ENCODE assay signal across 8 cellular contexts in genomic region chr3:17740703-17741102, GRCh38. TPM values are rescaled to one million over a fixed set of nuclear protein-coding genes. Genes with fewer than 3 reads are reported as not detected.
A peak's percentile ranks its signal among the peaks of the same experiment; 100 is the strongest.
DNase-seq lines count a peak whose midpoint lies in the region; ATAC-seq, FAIRE-seq and TF ChIP-seq lines count a peak whose summit lies in the region.

No MANE protein-coding gene starts in this region.

- no peak for FAIRE-seq in frontal cortex (lab: Jason Lieb, UNC)

- no peaks in the 10 kb centered on the region for H3K36me3 Mint-ChIP-seq in T-helper 17 cell (ENCODE audit: low read depth)

- H3K4me1 ChIP-seq in DND-41 (ENCODE audit: insufficient read depth, low read length) (peaks cover 50% of the 10 kb centered on the region), HUES64 (ENCODE audit: insufficient read depth, low read length) (peaks cover 30% of the 10 kb centered on the region)

- DNase-seq in DND-41 (peak; percentile 16), T-helper 17 cell (no peak), fibroblast of gingiva (ENCODE audit: low read depth) (peak; percentile 3), retinal pigment epithelial cell (ENCODE audit: low read depth) (peak; percentile 18), frontal cortex (ENCODE audit: low spot score in 2 of 2) (no peak)

- H3K27ac ChIP-seq in DND-41 (ENCODE audit: low read length) (peak overlapping the region; percentile 86), HUES64 (ENCODE audit: low read depth, low read length) (peak overlapping the region; percentile 99)

- 87% methylated on average over 3 of the region's 4 CpGs for WGBS in HUES64

- H3K9ac ChIP-seq in DND-41 (ENCODE audit: low read depth, low read length) = peak overlapping the region; percentile 99
- peak overlapping the region; percentile 97; the same call in 1 of the 2 replicates for H3K9ac ChIP-seq in HUES64 (ENCODE audit: low read depth, low read length)

- H3K27ac Mint-ChIP-seq in T-helper 17 cell = peak overlapping the region; percentile 81

- peaks cover 73% of the 10 kb centered on the region for H3K79me2 ChIP-seq in DND-41 (ENCODE audit: insufficient read depth, low read length)

- H3K4me2 ChIP-seq in DND-41 (ENCODE audit: insufficient read depth, low read length) = peak overlapping the region; percentile 69

- peak overlapping the region; percentile 90 for H2AFZ ChIP-seq in DND-41 (ENCODE audit: low read depth, low read length)

- peaks cover 36% of the 10 kb centered on the region for H3K4me1 Mint-ChIP-seq in T-helper 17 cell

- no peaks in the 10 kb centered on the region for H3K27me3 Mint-ChIP-seq in T-helper 17 cell

- H3K4me3 ChIP-seq in DND-41 (ENCODE audit: low read depth in 1 of 2, low read length in 2 of 2) (peak overlapping the region; percentile 47 to 59), HUES64 (ENCODE audit: low read length) (peak overlapping the region; percentile 78), retinal pigment epithelial cell (ENCODE audit: low read length) (peak overlapping the region; percentile 72)

- no peaks in the 10 kb centered on the region for H3K27me3 ChIP-seq in DND-41 (ENCODE audit: insufficient read depth, low read length, poor library complexity)
- no peaks in the 10 kb centered on the region for H3K27me3 ChIP-seq in HUES64 (ENCODE audit: insufficient read depth, low read length)

- no peaks in the 10 kb centered on the region for H3K9me3 ChIP-seq in DND-41 (ENCODE audit: insufficient read depth, low read length, severe bottlenecking)
- H3K9me3 ChIP-seq in HUES64 (ENCODE audit: insufficient read depth, low read depth, low read length) = no peaks in the 10 kb centered on the region
- H3K9me3 ChIP-seq in T-helper 17 cell (ENCODE audit: control insufficient read depth, low read length, poor library complexity, severe bottlenecking) = no peaks in the 10 kb centered on the region

- peak overlapping the region; percentile 88 for H3K4me3 Mint-ChIP-seq in T-helper 17 cell

- ATAC-seq in DND-41 (ENCODE audit: insufficient read depth, low read depth) = no peak
- no peak for ATAC-seq in T-helper 17 cell
- ATAC-seq in HG03354 (IDR thresholded peaks at IDR 0.05; ENCODE audit: poor library complexity, severe bottlenecking, unreplicated experiment) = no peak
- ATAC-seq in HG02870 (IDR thresholded peaks at IDR 0.05; ENCODE audit: unreplicated experiment) = no peak

- TF ChIP-seq CTCF in DND-41 (IDR thresholded peaks at IDR 0.05; ENCODE audit: borderline replicate concordance, extremely low read depth, low read length, poor library complexity, severe bottlenecking) = no peak
- no peak for TF ChIP-seq CTCF in retinal pigment epithelial cell (conservative IDR thresholded peaks at IDR 0.05; ENCODE audit: low read depth, low read length)

- H3K36me3 ChIP-seq in DND-41 (ENCODE audit: insufficient read depth, low read length) (peaks cover 17% of the 10 kb centered on the region), HUES64 (ENCODE audit: insufficient read depth, low read length) (no peaks in the 10 kb centered on the region)

- no peaks in the 10 kb centered on the region for H4K20me1 ChIP-seq in DND-41 (ENCODE audit: insufficient read depth, low read length)

RNA-seq across cellular contexts. Expression of gene TBC1D5, which starts 1.7 kb away (rescaled TPM):
- polyA plus RNA-seq in HUES64 (2013, experiment 1 of 2) = 22.8 TPM
- polyA plus RNA-seq in HUES64 (2013, experiment 2 of 2) = 29.2 TPM
- total RNA-seq in T-helper 17 cell (10 to 100 TPM; 53.7 to 58.4 TPM), frontal cortex (77.5 TPM)

Comparison
In these comparisons a context has a peak if more than half of its experiments do, and no peak if none do; other contexts are left out.
1. DNase-seq: peak in DND-41 (single experiment), fibroblast of gingiva (single experiment) and retinal pigment epithelial cell (single experiment); none in T-helper 17 cell (0 of 3) and frontal cortex (0 of 2).
2. Peak in every context shown above with its lines, with median percentiles within 50 percentile points of each other: H3K4me3 ChIP-seq.